Comparison of ENCODE assay signal across 12 cellular contexts in genomic region chr4:104592894-104593470, GRCh38.
DNase-seq lines count a peak whose midpoint lies in the region; FAIRE-seq and TF ChIP-seq lines count a peak whose summit lies in the region.
"Had no signal": no experiment of that assay in that cellular context is flagged by ENCODE, and none has a peak within 500 bp of the region (broad histone marks: within the 10 kb centered on the region; RNA-seq: fewer than 3 reads in every experiment).

No MANE protein-coding gene starts in this region.

- no peaks in the 10 kb centered on the region for H3K36me3 Mint-ChIP-seq in MCF 10A (ENCODE audit: insufficient read depth, unreplicated experiment)
- H3K36me3 Mint-ChIP-seq: activated naive CD4-positive, alpha-beta T cell treated with anti-CD3 and anti-CD28 coated beads, Interleukin-2, amount 50 U/mL, for 72 hours had no signal

- H2BK12ac ChIP-seq in mesenchymal stem cell (ENCODE audit: low read length in 2 of 2), result no peak overlapping the region

- H3K4me3 Mint-ChIP-seq in MCF 10A (ENCODE audit: unreplicated experiment), result no peak overlapping the region

- H3K4me1 Mint-ChIP-seq in MCF 10A (ENCODE audit: insufficient read depth, unreplicated experiment), result no peaks in the 10 kb centered on the region

- no peaks in the 10 kb centered on the region for H3K79me1 ChIP-seq in mesenchymal stem cell (replicated peaks; ENCODE audit: low read length, poor library complexity, severe bottlenecking)

- H2AK5ac ChIP-seq in mesenchymal stem cell (ENCODE audit: low read length, severe bottlenecking), result no peak overlapping the region

- no peak overlapping the region for H3K14ac ChIP-seq in mesenchymal stem cell (ENCODE audit: low read length in 2 of 2)

- DNase-seq in NCI-H2227 treated with DMSO at 0.1 percent for 48 hours (lab: John Stamatoyannopoulos, UW), result peak; percentile 56
- no peak for DNase-seq in colonic mucosa
- peak; percentile 90 for DNase-seq in mesenchymal stem cell
- no peak for DNase-seq in GM19239 (ENCODE audit: insufficient read length, low spot score)
- no peak for DNase-seq in T1000 (lab: John Stamatoyannopoulos, UW)
- DNase-seq in MCF 10A (ENCODE audit: unreplicated experiment), result no peak
- DNase-seq: GM23248, NCI-H446 treated with DMSO at 0.1 percent for 48 hours had no signal

- peak overlapping the region; percentile 28 for H3K27ac ChIP-seq in colonic mucosa
- no peak overlapping the region for H3K27ac ChIP-seq in mesenchymal stem cell (ENCODE audit: low read length, poor library complexity, severe bottlenecking)
- H3K27ac ChIP-seq in stomach smooth muscle (ENCODE audit: low read length), result peak overlapping the region; percentile 32
- H3K27ac ChIP-seq: GM23248, SJSA1 had no signal

- H3K9ac ChIP-seq in colonic mucosa (ENCODE audit: low read depth in 2 of 2, low read length in 2 of 2) (peak overlapping the region in 1 of 2 donors; percentile 19), mesenchymal stem cell (ENCODE audit: low read length) (peak overlapping the region; percentile 67), stomach smooth muscle (ENCODE audit: low read length in 2 of 2) (peak overlapping the region in 1 of 2 donors; percentile 52)
- H3K9ac ChIP-seq: GM23248 had no signal

- no peak for FAIRE-seq in GM19239 (lab: Jason Lieb, UNC)
- FAIRE-seq: endometrium had no signal

- WGBS in mesenchymal stem cell, result 14% methylated on average over 7 of the region's 8 CpGs

- H3K36me3 ChIP-seq in colonic mucosa, result no peaks in the 10 kb centered on the region
- H3K36me3 ChIP-seq in mesenchymal stem cell (ENCODE audit: control insufficient read depth in 1 of 2, insufficient read depth in 2 of 2, low read depth in 1 of 2, low read length in 2 of 2), result no peaks in the 10 kb centered on the region
- H3K36me3 ChIP-seq in stomach smooth muscle (ENCODE audit: control insufficient read depth in 2 of 2, insufficient read depth in 2 of 2, low read length in 2 of 2), result no peaks in the 10 kb centered on the region
- H3K36me3 ChIP-seq: SJSA1 had no signal

- peak overlapping the region in 1 of 2 experiments; percentile 70 for H3K18ac ChIP-seq in mesenchymal stem cell (ENCODE audit: low read depth in 1 of 2, low read length in 2 of 2)

- POLR2A ChIA-PET in MCF 10A (lab: Yijun Ruan, JAX), result interaction anchor here (1.0 kb wide), 1 partner anchor 14 kb away, joined by 3 read pairs; no protein-coding TSS in a partner anchor

- intact Hi-C loops in colonic mucosa (cut with DNase I) (no loop called here), MCF 10A (cut with micrococcal nuclease) (no loop called here)

- H2AFZ ChIP-seq in mesenchymal stem cell (ENCODE audit: low read depth, low read length), result no peak overlapping the region
- H2AFZ ChIP-seq: GM23248 had no signal

- no peak overlapping the region for H2BK5ac ChIP-seq in mesenchymal stem cell (ENCODE audit: low read depth, low read length, poor library complexity, severe bottlenecking)

- H2BK120ac ChIP-seq in mesenchymal stem cell (ENCODE audit: low read depth, low read length), result no peak overlapping the region

- no peak overlapping the region for H3K4ac ChIP-seq in mesenchymal stem cell (ENCODE audit: low read depth in 1 of 2, low read length in 2 of 2)

- H3K9me3 Mint-ChIP-seq in MCF 10A (ENCODE audit: unreplicated experiment), result no peaks in the 10 kb centered on the region

- no peak for TF ChIP-seq CTCF in colonic mucosa (IDR thresholded peaks at IDR 0.05)
- no peak for TF ChIP-seq CTCF in MCF 10A (IDR thresholded peaks at IDR 0.05; ENCODE audit: unreplicated experiment)

- no peak overlapping the region for H2BK15ac ChIP-seq in mesenchymal stem cell (ENCODE audit: low read depth, poor library complexity, severe bottlenecking)

- no TSS peak for BruUV-seq in MCF 10A (replicated peaks; lab: Mats Ljungman, UMichigan)

- H3K9me3 ChIP-seq in colonic mucosa, result no peaks in the 10 kb centered on the region
- no peaks in the 10 kb centered on the region for H3K9me3 ChIP-seq in mesenchymal stem cell (ENCODE audit: control insufficient read depth, low read length)
- no peaks in the 10 kb centered on the region for H3K9me3 ChIP-seq in stomach smooth muscle (ENCODE audit: control insufficient read depth in 2 of 2, low read length in 2 of 2)
- H3K9me3 ChIP-seq: SJSA1 had no signal

- H3K23ac ChIP-seq in mesenchymal stem cell (ENCODE audit: low read length in 2 of 2), result no peak overlapping the region

- no peak overlapping the region for H4K91ac ChIP-seq in mesenchymal stem cell (ENCODE audit: low read length)

- H3K4me1 ChIP-seq in colonic mucosa (no peaks in the 10 kb centered on the region), mesenchymal stem cell (ENCODE audit: control insufficient read depth, insufficient read depth, low read depth, low read length) (no peaks in the 10 kb centered on the region), stomach smooth muscle (ENCODE audit: control insufficient read depth, insufficient read depth, low read length) (peaks cover 4% of the 10 kb centered on the region)
- H3K4me1 ChIP-seq: SJSA1 had no signal

- H3K27me3 ChIP-seq in colonic mucosa, result no peaks in the 10 kb centered on the region
- H3K27me3 ChIP-seq in mesenchymal stem cell (ENCODE audit: control insufficient read depth in 1 of 2, insufficient read depth in 1 of 2, low read length in 2 of 2), result no peaks in the 10 kb centered on the region
- no peaks in the 10 kb centered on the region for H3K27me3 ChIP-seq in stomach smooth muscle (ENCODE audit: control insufficient read depth in 1 of 2, insufficient read depth in 2 of 2, low read length in 2 of 2)
- H3K27me3 ChIP-seq: SJSA1 had no signal

- H4K8ac ChIP-seq in mesenchymal stem cell (ENCODE audit: low read length), result no peak overlapping the region

- H3K4me3 ChIP-seq in colonic mucosa, result no peak overlapping the region
- peak overlapping the region in 1 of 2 experiments; percentile 66 for H3K4me3 ChIP-seq in mesenchymal stem cell (ENCODE audit: insufficient read depth in 1 of 2, low read depth in 1 of 2, low read length in 2 of 2)
- H3K4me3 ChIP-seq in stomach smooth muscle (ENCODE audit: low read length in 2 of 2), result peak overlapping the region; percentile 29 to 50
- H3K4me3 ChIP-seq: GM23248, SJSA1 had no signal

- H3K4me2 ChIP-seq in mesenchymal stem cell (ENCODE audit: low read length, poor library complexity, severe bottlenecking), result no peak overlapping the region

- H3K27me3 Mint-ChIP-seq in MCF 10A (ENCODE audit: insufficient read depth, unreplicated experiment), result no peaks in the 10 kb centered on the region

- CTCF ChIA-PET in MCF 10A (lab: Yijun Ruan, JAX), result no interaction called here

- H3K27ac Mint-ChIP-seq in MCF 10A (ENCODE audit: low read depth, unreplicated experiment), result no peak overlapping the region
- H3K27ac Mint-ChIP-seq: activated naive CD4-positive, alpha-beta T cell treated with anti-CD3 and anti-CD28 coated beads, Interleukin-2, amount 50 U/mL, for 72 hours had no signal

Comparison
In these comparisons a context has a peak if more than half of its experiments do, and no peak if none do; other contexts are left out.
1. DNase-seq: peak in NCI-H2227 treated with DMSO at 0.1 percent for 48 hours (single experiment) and mesenchymal stem cell (single experiment); none in colonic mucosa (single experiment), GM19239 (single experiment), T1000 (single experiment) and MCF 10A (single experiment).